In the genomic region with DNA sequence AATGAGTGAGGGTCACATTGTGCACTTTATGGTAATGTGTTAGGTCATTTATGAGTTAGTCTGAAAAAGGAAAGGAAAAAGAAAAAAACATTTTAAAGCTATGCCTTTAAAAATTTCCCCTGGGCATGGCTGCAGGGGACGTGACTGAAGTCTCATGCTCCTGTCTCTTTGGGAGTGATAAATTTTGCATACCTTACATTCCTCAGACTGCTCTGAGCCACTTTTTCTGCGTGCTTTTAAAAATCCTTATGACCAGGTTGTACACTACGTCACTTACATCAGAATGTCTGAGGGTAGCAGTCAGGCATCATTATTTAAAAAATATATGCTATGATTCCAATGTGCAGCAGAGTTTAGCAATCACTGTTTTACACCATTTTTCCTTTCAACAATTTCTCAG, we compare ENCODE assay signal across 12 cellular contexts.
DNase-seq lines count a peak whose midpoint lies in the region; ATAC-seq, FAIRE-seq and TF ChIP-seq lines count a peak whose summit lies in the region.
"Had no signal": no experiment of that assay in that cellular context is flagged by ENCODE, and none has a peak within 500 bp of the region (broad histone marks: within the 10 kb centered on the region; RNA-seq: fewer than 3 reads in every experiment).

No MANE protein-coding gene starts in this region.

- ATAC-seq in A549 (no peak), HCT116 (no peak)
- ATAC-seq in effector memory CD8-positive, alpha-beta T cell (replicated peaks) = no peak
- ATAC-seq in stimulated activated naive CD8-positive, alpha-beta T cell treated with anti-CD3 and anti-CD28 coated beads, Interleukin-15, Interleukin-2, amounts not matched to agents 100 U/mL and 50 U/mL, for 24 hours = no peak
- ATAC-seq in stimulated activated memory B cell treated with anti-CD40 and anti-IgM and Interleukin-4, amounts not matched to agents 10 μg/mL and 1 μg/mL and 100 μg/mL, for 72 hours = no peak

- FAIRE-seq in A549 (lab: Jason Lieb, UNC) = no peak

- no peak overlapping the region for H3K27ac Mint-ChIP-seq in effector memory CD8-positive, alpha-beta T cell
- H3K27ac Mint-ChIP-seq in stimulated activated memory B cell treated with anti-CD40 and anti-IgM and Interleukin-4, amounts not matched to agents 10 μg/mL and 1 μg/mL and 100 μg/mL, for 72 hours = no peak overlapping the region

- no peaks in the 10 kb centered on the region for H3K27me3 ChIP-seq in HCT116 (ENCODE audit: insufficient read depth, low read length)
- H3K27me3 ChIP-seq: ovary had no signal

- H3K36me3 ChIP-seq in HCT116 (ENCODE audit: control insufficient read depth in 1 of 2, insufficient read depth in 2 of 2, low read length in 2 of 2) = no peaks in the 10 kb centered on the region
- H3K36me3 ChIP-seq: ovary had no signal

- H2AFZ ChIP-seq in HCT116 (ENCODE audit: low read depth, low read length, poor library complexity, severe bottlenecking) = peak overlapping the region; percentile 94

- CTCF ChIA-PET in A549 (lab: Yijun Ruan, JAX) (no interaction called here), HCT116 (lab: Charles Lee) (no interaction called here)

- no peak overlapping the region for H3K4me3 ChIP-seq in A549
- no peak overlapping the region for H3K4me3 ChIP-seq in HCT116 (replicated peaks in 1 of 2; ENCODE audit: low read depth in 1 of 2, low read length in 2 of 2)
- H3K4me3 ChIP-seq: ovary had no signal

- no peaks in the 10 kb centered on the region for H3K27me3 Mint-ChIP-seq in effector memory CD8-positive, alpha-beta T cell
- H3K27me3 Mint-ChIP-seq in stimulated activated memory B cell treated with anti-CD40 and anti-IgM and Interleukin-4, amounts not matched to agents 10 μg/mL and 1 μg/mL and 100 μg/mL, for 72 hours = no peaks in the 10 kb centered on the region

- H3K9me3 Mint-ChIP-seq in effector memory CD8-positive, alpha-beta T cell = no peaks in the 10 kb centered on the region
- H3K9me3 Mint-ChIP-seq in stimulated activated memory B cell treated with anti-CD40 and anti-IgM and Interleukin-4, amounts not matched to agents 10 μg/mL and 1 μg/mL and 100 μg/mL, for 72 hours = peaks cover 3% of the 10 kb centered on the region

- peaks cover 4% of the 10 kb centered on the region; the same call in 1 of the 3 replicates for H3K4me1 ChIP-seq in A549
- peaks cover 0 to 17% of the 10 kb centered on the region in 2 experiments; a peak in 2 of 4 replicates for H3K4me1 ChIP-seq in HCT116 (ENCODE audit: control insufficient read depth in 1 of 2, insufficient read depth in 2 of 2, low read length in 2 of 2)

- H3K9ac ChIP-seq in HCT116 (ENCODE audit: low read length) = no peak overlapping the region

- BruUV-seq in HCT116 (replicated peaks; lab: Mats Ljungman, UMichigan) = no TSS peak

- H3K9me2 ChIP-seq in HCT116 (ENCODE audit: insufficient read depth) = no peaks in the 10 kb centered on the region

- POLR2A ChIA-PET in A549 (lab: Yijun Ruan, JAX) = no interaction called here
- POLR2A ChIA-PET in HCT116 (lab: Charles Lee) = no interaction called here

- no peak for TF ChIP-seq POLR2A in A549 (IDR thresholded peaks at IDR 0.05; ENCODE audit: low read length)
- no peak for TF ChIP-seq POLR2A in HCT116 (IDR thresholded peaks at IDR 0.05; ENCODE audit: borderline replicate concordance, extremely low read depth, insufficient read depth, insufficient read length)

- H4K20me1 ChIP-seq in HCT116 (ENCODE audit: insufficient read depth) = no peaks in the 10 kb centered on the region

- TF ChIP-seq CTCF in A549 (IDR thresholded peaks at IDR 0.05) (no peak), HCT116 (IDR thresholded peaks at IDR 0.05 in 2 of 3, conservative IDR thresholded peaks at IDR 0.05 in 1 of 3; ENCODE audit: borderline replicate concordance in 1 of 3, insufficient read depth in 1 of 3, low read depth in 2 of 3, low read length in 2 of 3) (no peak)

- 10% methylated on average over 3 of the region's 3 CpGs for WGBS in A549 (ENCODE audit: missing lambda C conversion rate)

- H3K79me2 ChIP-seq in HCT116 (ENCODE audit: insufficient read depth, low read length) = no peaks in the 10 kb centered on the region

- H3K4me2 ChIP-seq in A549 = peak overlapping the region; percentile 33; the same call in 2 of the 3 replicates
- peak overlapping the region; percentile 52 for H3K4me2 ChIP-seq in HCT116 (ENCODE audit: low read length)

- TF ChIP-seq EP300 in A549 (IDR thresholded peaks at IDR 0.05) = no peak

- no peak overlapping the region for H3K4me3 Mint-ChIP-seq in effector memory CD8-positive, alpha-beta T cell
- no peak overlapping the region for H3K4me3 Mint-ChIP-seq in stimulated activated memory B cell treated with anti-CD40 and anti-IgM and Interleukin-4, amounts not matched to agents 10 μg/mL and 1 μg/mL and 100 μg/mL, for 72 hours

- no peaks in the 10 kb centered on the region for H3K36me3 Mint-ChIP-seq in effector memory CD8-positive, alpha-beta T cell (ENCODE audit: insufficient read depth)
- H3K36me3 Mint-ChIP-seq in stimulated activated memory B cell treated with anti-CD40 and anti-IgM and Interleukin-4, amounts not matched to agents 10 μg/mL and 1 μg/mL and 100 μg/mL, for 72 hours = no peaks in the 10 kb centered on the region

- RAD21 ChIA-PET in HCT116 (lab: Charles Lee; ENCODE audit: low non-redundant PET in 1 of 2, low total read pairs in 2 of 2, uncharacterized antibody in 2 of 2, unreplicated experiment in 2 of 2) = no interaction called here

- H3K27ac ChIP-seq in A549 (no peak overlapping the region), HCT116 (ENCODE audit: low read depth, low read length) (no peak overlapping the region)
- H3K27ac ChIP-seq: ovary had no signal

- H3K9me3 ChIP-seq in A549 = no peaks in the 10 kb centered on the region
- no peaks in the 10 kb centered on the region for H3K9me3 ChIP-seq in HCT116 (ENCODE audit: control insufficient read depth in 1 of 2, insufficient read depth in 1 of 2, low read depth in 1 of 2, low read length in 2 of 2)
- H3K9me3 ChIP-seq: ovary had no signal

- H3K4me1 Mint-ChIP-seq in effector memory CD8-positive, alpha-beta T cell (ENCODE audit: low read depth in 2 of 2) = no peaks in the 10 kb centered on the region
- H3K4me1 Mint-ChIP-seq in stimulated activated memory B cell treated with anti-CD40 and anti-IgM and Interleukin-4, amounts not matched to agents 10 μg/mL and 1 μg/mL and 100 μg/mL, for 72 hours = no peaks in the 10 kb centered on the region

- intact Hi-C loops in HCT116 (cut with micrococcal nuclease) = no loop called here

- DNase-seq in A549 (ENCODE audit: low read depth in 1 of 2, low spot score in 1 of 2) (peak in 1 of 2 experiments; percentile 1), HCT116 (ENCODE audit: low read depth, low spot score) (no peak), T1000 (lab: John Stamatoyannopoulos, UW) (peak; percentile 38), glomerular visceral epithelial cell (ENCODE audit: extremely low spot score) (peak; percentile 79)
- DNase-seq in effector memory CD8-positive, alpha-beta T cell = no peak
- no peak for DNase-seq in activated CD4-positive, CD25-positive, alpha-beta regulatory T cell treated with anti-CD3 and anti-CD28 coated beads, Interleukin-2, amount 50 U/mL, for 72 hours
- no peak for DNase-seq in stimulated activated naive CD8-positive, alpha-beta T cell treated with anti-CD3 and anti-CD28 coated beads, Interleukin-15, Interleukin-2, amounts not matched to agents 100 U/mL and 50 U/mL, for 24 hours
- DNase-seq: ACHN; activated CD4-positive, CD25-positive, alpha-beta regulatory T cell; activated naive CD4-positive, alpha-beta T cell treated with anti-CD3 and anti-CD28 coated beads, Interleukin-2, amount 50 U/mL, for 16 hours; ovary had no signal

- TF ChIP-seq RAD21 in A549 (conservative IDR thresholded peaks at IDR 0.05 in 1 of 2, IDR thresholded peaks at IDR 0.05 in 1 of 2) (no peak), HCT116 (IDR thresholded peaks at IDR 0.05; ENCODE audit: low read depth) (no peak)

TF ChIP-seq in A549, 52 proteins besides CTCF, POLR2A, EP300 and RAD21 (continues in another document):
- TF ChIP-seq HOXA7 (CRISPR knock-in tag; IDR thresholded peaks at IDR 0.05) = no peak
- TF ChIP-seq, protein P1, sequence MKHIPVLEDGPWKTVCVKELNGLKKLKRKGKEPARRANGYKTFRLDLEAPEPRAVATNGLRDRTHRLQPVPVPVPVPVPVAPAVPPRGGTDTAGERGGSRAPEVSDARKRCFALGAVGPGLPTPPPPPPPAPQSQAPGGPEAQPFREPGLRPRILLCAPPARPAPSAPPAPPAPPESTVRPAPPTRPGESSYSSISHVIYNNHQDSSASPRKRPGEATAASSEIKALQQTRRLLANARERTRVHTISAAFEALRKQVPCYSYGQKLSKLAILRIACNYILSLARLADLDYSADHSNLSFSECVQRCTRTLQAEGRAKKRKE (CRISPR knock-in tag; IDR thresholded peaks at IDR 0.05; ENCODE audit: low read depth) = no peak
- no peak for TF ChIP-seq POLR2AphosphoS2 (conservative IDR thresholded peaks at IDR 0.05; ENCODE audit: low read length)
- TF ChIP-seq GATA3 (IDR thresholded peaks at IDR 0.05; ENCODE audit: borderline replicate concordance) = no peak
- no peak for TF ChIP-seq HOXB13 (CRISPR knock-in tag; IDR thresholded peaks at IDR 0.05; ENCODE audit: low read depth)
- TF ChIP-seq CBX2 (IDR thresholded peaks at IDR 0.05; ENCODE audit: borderline replicate concordance, low read depth) = no peak
- TF ChIP-seq CHD2 (IDR thresholded peaks at IDR 0.05; ENCODE audit: low read length, partially characterized antibody) = no peak
- no peak for TF ChIP-seq RARB (CRISPR knock-in tag; IDR thresholded peaks at IDR 0.05)
- no peak for TF ChIP-seq HDAC2 (IDR thresholded peaks at IDR 0.05)
- TF ChIP-seq BHLHE40 (IDR thresholded peaks at IDR 0.05; ENCODE audit: low read depth, low read length) = no peak

TF ChIP-seq in HCT116, 20 proteins besides CTCF, POLR2A, EP300 and RAD21 (continues in another document):
- TF ChIP-seq SIN3A (IDR thresholded peaks at IDR 0.05; ENCODE audit: low read depth) (no peak), CBX3 (IDR thresholded peaks at IDR 0.05; ENCODE audit: low read depth) (no peak), SP1 (IDR thresholded peaks at IDR 0.05; ENCODE audit: low read depth) (no peak), ZNF274 (IDR thresholded peaks at IDR 0.05; ENCODE audit: low read depth, low read length) (no peak), POLR2AphosphoS5 (IDR thresholded peaks at IDR 0.05; ENCODE audit: low read depth, low read length) (no peak), EGR1 (IDR thresholded peaks at IDR 0.05; ENCODE audit: low read depth) (no peak)
- TF ChIP-seq, protein P2, sequence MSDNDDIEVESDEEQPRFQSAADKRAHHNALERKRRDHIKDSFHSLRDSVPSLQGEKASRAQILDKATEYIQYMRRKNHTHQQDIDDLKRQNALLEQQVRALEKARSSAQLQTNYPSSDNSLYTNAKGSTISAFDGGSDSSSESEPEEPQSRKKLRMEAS (IDR thresholded peaks at IDR 0.05) = no peak
- TF ChIP-seq, protein P3, sequence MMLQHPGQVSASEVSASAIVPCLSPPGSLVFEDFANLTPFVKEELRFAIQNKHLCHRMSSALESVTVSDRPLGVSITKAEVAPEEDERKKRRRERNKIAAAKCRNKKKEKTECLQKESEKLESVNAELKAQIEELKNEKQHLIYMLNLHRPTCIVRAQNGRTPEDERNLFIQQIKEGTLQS (IDR thresholded peaks at IDR 0.05) = no peak

Comparison
In these comparisons a context has a peak if more than half of its experiments do, and no peak if none do; other contexts are left out.
1. DNase-seq: peak in T1000 (single experiment) and glomerular visceral epithelial cell (single experiment); none in HCT116 (single experiment), effector memory CD8-positive, alpha-beta T cell (0 of 3), activated CD4-positive, CD25-positive, alpha-beta regulatory T cell treated with anti-CD3 and anti-CD28 coated beads, Interleukin-2, amount 50 U/mL, for 72 hours (single experiment) and stimulated activated naive CD8-positive, alpha-beta T cell treated with anti-CD3 and anti-CD28 coated beads, Interleukin-15, Interleukin-2, amounts not matched to agents 100 U/mL and 50 U/mL, for 24 hours (single experiment).